In genomic region chr17:82696916-82697807, GRCh38 we compare ENCODE assay signal across 6 cellular contexts. TPM values are rescaled to one million over a fixed set of nuclear protein-coding genes. Genes with fewer than 3 reads are reported as not detected.
DNase-seq lines count a peak whose midpoint lies in the region; ATAC-seq and TF ChIP-seq lines count a peak whose summit lies in the region.

No MANE protein-coding gene starts in this region.

- no peak for ATAC-seq in GM19452 (IDR thresholded peaks at IDR 0.05; ENCODE audit: unreplicated experiment)

- H3K36me3 ChIP-seq in esophagus squamous epithelium = peaks cover 0 to 13% (median 0%) of the 10 kb centered on the region in 3 donors
- no peaks in the 10 kb centered on the region for H3K36me3 ChIP-seq in spleen

- TF ChIP-seq CTCF in esophagus squamous epithelium (IDR thresholded peaks at IDR 0.05) (no peak), spleen (IDR thresholded peaks at IDR 0.05 in 8 of 11, conservative IDR thresholded peaks at IDR 0.05 in 3 of 11) (no peak)

- H3K27me3 ChIP-seq in esophagus squamous epithelium = no peaks in the 10 kb centered on the region
- H3K27me3 ChIP-seq in spleen (replicated peaks in 1 of 7) = peaks cover 0 to 18% (median 3%) of the 10 kb centered on the region in 7 donors

- peak in 2 of 3 experiments; percentile 16 to 23 for DNase-seq in NCI-H1417 (lab: John Stamatoyannopoulos, UW)
- no peak for DNase-seq in NCI-H1417 treated with DMSO at 0.1 percent for 48 hours (lab: John Stamatoyannopoulos, UW)
- no peak for DNase-seq in esophagus squamous epithelium (lab: John Stamatoyannopoulos, UW)
- DNase-seq in spleen = no peak
- no peak for DNase-seq in medulla oblongata (ENCODE audit: extremely low spot score)

- no peak for TF ChIP-seq POLR2A in esophagus squamous epithelium (IDR thresholded peaks at IDR 0.05)
- no peak for TF ChIP-seq POLR2A in spleen (IDR thresholded peaks at IDR 0.05)

- peaks cover 20 to 38% (median 22%) of the 10 kb centered on the region in 3 donors for H3K4me1 ChIP-seq in esophagus squamous epithelium
- H3K4me1 ChIP-seq in spleen = peaks cover 10 to 26% (median 22%) of the 10 kb centered on the region in 6 donors

- H3K9me3 ChIP-seq in esophagus squamous epithelium (peaks cover 0 to 13% (median 8%) of the 10 kb centered on the region in 3 donors), spleen (peaks cover 0 to 21% (median 13%) of the 10 kb centered on the region in 8 donors)

- peak overlapping the region; percentile 49 to 97 (median 76) for H3K4me3 ChIP-seq in esophagus squamous epithelium
- H3K4me3 ChIP-seq in spleen = peak overlapping the region; percentile 60 to 92 (median 75)

- intact Hi-C loops in esophagus squamous epithelium (cut with DNase I) (no loop called here), spleen (cut with DNase I; ENCODE audit: low total_unique reads) (no loop called here)

- 17 to 54% methylated on average over 5 to 26 of the region's 48 CpGs for WGBS in esophagus squamous epithelium, 2 donors
- 35 to 43% (median 40%) methylated on average over 36 to 48 of the region's 48 CpGs for WGBS in spleen, 5 donors

- H3K27ac ChIP-seq in esophagus squamous epithelium (peak overlapping the region in 3 of 4 donors; percentile 68 to 88 (median 84)), spleen (no peak overlapping the region)

RNA-seq across cellular contexts. Expression of gene RAB40B, which starts 1.3 kb away (rescaled TPM):
- total RNA-seq in esophagus squamous epithelium = 10 to 100 TPM in 2 of 4 donors, 1 to 10 TPM in 2; 3.4 to 20.8 (median 9.8) TPM
- total RNA-seq in spleen = 10 to 100 TPM in 2 of 7 donors, 1 to 10 TPM in 5; 4.1 to 13.6 (median 5.5) TPM
- polyA plus RNA-seq in spleen = 1 to 10 TPM; 5.3 to 8.6 (median 8.5) TPM

RNA-seq across cellular contexts. Expression of gene FN3KRP, which starts 19.3 kb away (rescaled TPM):
- total RNA-seq in esophagus squamous epithelium (10 to 100 TPM in 2 of 4 donors, 1 to 10 TPM in 2; 9.1 to 13.5 (median 10.2) TPM), spleen (10 to 100 TPM; 16.3 to 35.1 (median 21.2) TPM)
- 10 to 100 TPM; 25.4 to 33.3 (median 27.4) TPM for polyA plus RNA-seq in spleen

RNA-seq across cellular contexts. Expression of gene FN3K, which starts 38.3 kb away (rescaled TPM):
- total RNA-seq in esophagus squamous epithelium (10 to 100 TPM in 1 of 4 donors, 1 to 10 TPM in 1, under 1 TPM in 1, not detected in 1; 0.44 to 10.2 (median 2.3) TPM), spleen (10 to 100 TPM in 2 of 7 donors, 1 to 10 TPM in 5; 1.4 to 14.1 (median 6.6) TPM)
- polyA plus RNA-seq in spleen = 1 to 10 TPM; 1.7 to 3.4 (median 2.1) TPM

RNA-seq across cellular contexts. Expression of gene WDR45B, which starts 48.9 kb away (rescaled TPM):
- total RNA-seq in esophagus squamous epithelium (100 to 1,000 TPM in 1 of 4 donors, 10 to 100 TPM in 3; 85.1 to 104 (median 89.3) TPM), spleen (10 to 100 TPM; 62.6 to 80.2 (median 67.0) TPM)
- polyA plus RNA-seq in spleen = 10 to 100 TPM; 30.9 to 52.7 (median 34.9) TPM

RNA-seq across cellular contexts. Expression of gene TBCD, which starts 54.7 kb away (rescaled TPM):
- 10 to 100 TPM; 38.8 to 58.3 (median 55.0) TPM for total RNA-seq in esophagus squamous epithelium
- 100 to 1,000 TPM in 3 of 7 donors, 10 to 100 TPM in 4; 55.6 to 149 (median 84.5) TPM for total RNA-seq in spleen
- 100 to 1,000 TPM; 117 to 207 (median 195) TPM for polyA plus RNA-seq in spleen

Comparison
In these comparisons a context has a peak if more than half of its experiments do, and no peak if none do; other contexts are left out.
1. DNase-seq: peak in NCI-H1417 (2 of 3); none in NCI-H1417 treated with DMSO at 0.1 percent for 48 hours (single experiment), esophagus squamous epithelium (single experiment), spleen (single experiment) and medulla oblongata (single experiment).
2. H3K27ac ChIP-seq: peak in esophagus squamous epithelium (3 of 4); none in spleen (0 of 8).